ENCODE assay signal across 1 cellular context in the genomic region with DNA sequence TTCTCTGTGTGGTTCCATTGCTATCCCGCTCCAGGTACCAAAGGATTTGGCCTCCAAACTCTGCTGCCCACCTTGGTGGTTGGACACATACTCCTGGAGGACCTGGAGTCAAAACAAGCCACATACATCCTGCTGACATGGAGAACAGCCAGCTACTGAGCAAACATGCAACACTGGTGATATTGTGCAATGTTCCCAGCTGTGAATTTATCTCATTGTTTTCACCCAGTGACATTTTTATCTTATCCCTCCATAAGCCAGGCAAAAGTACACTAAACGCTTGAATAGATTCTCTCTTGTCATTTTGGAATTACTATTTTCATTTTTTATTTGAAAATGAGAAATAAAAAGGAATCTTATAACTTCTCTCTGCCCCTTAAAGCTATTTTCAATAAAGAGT.
TF ChIP-seq lines count a peak whose summit lies in the region.

No MANE protein-coding gene starts in this region.

TF ChIP-seq in K562, 482 proteins besides CTCF, POLR2A, EP300 and RAD21 (continued from another document):
- TF ChIP-seq, protein P1, sequence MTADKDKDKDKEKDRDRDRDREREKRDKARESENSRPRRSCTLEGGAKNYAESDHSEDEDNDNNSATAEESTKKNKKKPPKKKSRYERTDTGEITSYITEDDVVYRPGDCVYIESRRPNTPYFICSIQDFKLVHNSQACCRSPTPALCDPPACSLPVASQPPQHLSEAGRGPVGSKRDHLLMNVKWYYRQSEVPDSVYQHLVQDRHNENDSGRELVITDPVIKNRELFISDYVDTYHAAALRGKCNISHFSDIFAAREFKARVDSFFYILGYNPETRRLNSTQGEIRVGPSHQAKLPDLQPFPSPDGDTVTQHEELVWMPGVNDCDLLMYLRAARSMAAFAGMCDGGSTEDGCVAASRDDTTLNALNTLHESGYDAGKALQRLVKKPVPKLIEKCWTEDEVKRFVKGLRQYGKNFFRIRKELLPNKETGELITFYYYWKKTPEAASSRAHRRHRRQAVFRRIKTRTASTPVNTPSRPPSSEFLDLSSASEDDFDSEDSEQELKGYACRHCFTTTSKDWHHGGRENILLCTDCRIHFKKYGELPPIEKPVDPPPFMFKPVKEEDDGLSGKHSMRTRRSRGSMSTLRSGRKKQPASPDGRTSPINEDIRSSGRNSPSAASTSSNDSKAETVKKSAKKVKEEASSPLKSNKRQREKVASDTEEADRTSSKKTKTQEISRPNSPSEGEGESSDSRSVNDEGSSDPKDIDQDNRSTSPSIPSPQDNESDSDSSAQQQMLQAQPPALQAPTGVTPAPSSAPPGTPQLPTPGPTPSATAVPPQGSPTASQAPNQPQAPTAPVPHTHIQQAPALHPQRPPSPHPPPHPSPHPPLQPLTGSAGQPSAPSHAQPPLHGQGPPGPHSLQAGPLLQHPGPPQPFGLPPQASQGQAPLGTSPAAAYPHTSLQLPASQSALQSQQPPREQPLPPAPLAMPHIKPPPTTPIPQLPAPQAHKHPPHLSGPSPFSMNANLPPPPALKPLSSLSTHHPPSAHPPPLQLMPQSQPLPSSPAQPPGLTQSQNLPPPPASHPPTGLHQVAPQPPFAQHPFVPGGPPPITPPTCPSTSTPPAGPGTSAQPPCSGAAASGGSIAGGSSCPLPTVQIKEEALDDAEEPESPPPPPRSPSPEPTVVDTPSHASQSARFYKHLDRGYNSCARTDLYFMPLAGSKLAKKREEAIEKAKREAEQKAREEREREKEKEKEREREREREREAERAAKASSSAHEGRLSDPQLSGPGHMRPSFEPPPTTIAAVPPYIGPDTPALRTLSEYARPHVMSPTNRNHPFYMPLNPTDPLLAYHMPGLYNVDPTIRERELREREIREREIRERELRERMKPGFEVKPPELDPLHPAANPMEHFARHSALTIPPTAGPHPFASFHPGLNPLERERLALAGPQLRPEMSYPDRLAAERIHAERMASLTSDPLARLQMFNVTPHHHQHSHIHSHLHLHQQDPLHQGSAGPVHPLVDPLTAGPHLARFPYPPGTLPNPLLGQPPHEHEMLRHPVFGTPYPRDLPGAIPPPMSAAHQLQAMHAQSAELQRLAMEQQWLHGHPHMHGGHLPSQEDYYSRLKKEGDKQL (CRISPR knock-in tag; IDR thresholded peaks at IDR 0.05; ENCODE audit: borderline replicate concordance), result no peak
- TF ChIP-seq MCM3 (IDR thresholded peaks at IDR 0.05) (no peak), MYNN (IDR thresholded peaks at IDR 0.05) (peak; percentile 60), MYNN (CRISPR knock-in tag; IDR thresholded peaks at IDR 0.05) (no peak), ZNF274 (IDR thresholded peaks at IDR 0.05; ENCODE audit: borderline replicate concordance, low read depth, low read length) (no peak), MYC (IDR thresholded peaks at IDR 0.05; ENCODE audit: low read depth, low read length) (no peak), MYC (CRISPR knock-in tag; IDR thresholded peaks at IDR 0.05; ENCODE audit: borderline replicate concordance, low read depth) (no peak), FOXM1 (IDR thresholded peaks at IDR 0.05; ENCODE audit: low read depth) (peak; percentile 77), FOXM1 (CRISPR knock-in tag; IDR thresholded peaks at IDR 0.05; ENCODE audit: low read depth) (no peak), ZKSCAN8 (CRISPR knock-in tag; IDR thresholded peaks at IDR 0.05) (peak; percentile 57; the same call in 1 of the 2 replicates), NFIC (IDR thresholded peaks at IDR 0.05) (peak; percentile 85), TEAD2 (tag; IDR thresholded peaks at IDR 0.05) (no peak), FOXK2 (conservative IDR thresholded peaks at IDR 0.05 in 1 of 2, IDR thresholded peaks at IDR 0.05 in 1 of 2; ENCODE audit: low read depth in 2 of 2) (peak; percentile 38 to 59; a peak in 2 of 4 replicates), LEF1 (IDR thresholded peaks at IDR 0.05) (peak; percentile 74; the same call in 1 of the 2 replicates), ZNF133 (CRISPR knock-in tag; IDR thresholded peaks at IDR 0.05) (no peak), NFXL1 (CRISPR knock-in tag; IDR thresholded peaks at IDR 0.05) (no peak), FOXJ2 (tag; IDR thresholded peaks at IDR 0.05) (peak; percentile 52; the same call in 1 of the 2 replicates), HDAC1 (IDR thresholded peaks at IDR 0.05) (peak in 1 of 2 experiments; percentile 55; a peak in 1 of 4 replicates), PYGO2 (tag; IDR thresholded peaks at IDR 0.05) (no peak), CTBP1 (IDR thresholded peaks at IDR 0.05; ENCODE audit: borderline replicate concordance) (peak; percentile 59; the same call in 1 of the 2 replicates), BACH1 (tag; IDR thresholded peaks at IDR 0.05) (0 out of 2 replicates have a peak, but pooled peaks have one; percentile 28), RFX5 (IDR thresholded peaks at IDR 0.05; ENCODE audit: low read depth, low read length) (no peak), EP400 (IDR thresholded peaks at IDR 0.05) (peak; percentile 34; the same call in 1 of the 2 replicates), TCF3 (CRISPR knock-in tag; IDR thresholded peaks at IDR 0.05) (peak; percentile 89), NCOR1 (IDR thresholded peaks at IDR 0.05) (peak; percentile 89), MTA1 (IDR thresholded peaks at IDR 0.05; ENCODE audit: borderline replicate concordance) (0 out of 2 replicates have a peak, but pooled peaks have one; percentile 27), TAF9B (IDR thresholded peaks at IDR 0.05; ENCODE audit: partially characterized antibody) (peak; percentile 80), HMGN3 (IDR thresholded peaks at IDR 0.05; ENCODE audit: borderline replicate concordance, extremely low read depth, insufficient read length, low read depth, low read length) (no peak), SIN3A (IDR thresholded peaks at IDR 0.05; ENCODE audit: borderline replicate concordance in 2 of 2, control insufficient read depth in 1 of 2, low read depth in 2 of 2, low read length in 2 of 2) (0 out of 4 replicates have a peak, but pooled peaks of 1 of the 2 experiments have one; percentile 75), EZH2 (IDR thresholded peaks at IDR 0.05; ENCODE audit: borderline replicate concordance, low read depth, low read length) (no peak)
- TF ChIP-seq, protein P2, sequence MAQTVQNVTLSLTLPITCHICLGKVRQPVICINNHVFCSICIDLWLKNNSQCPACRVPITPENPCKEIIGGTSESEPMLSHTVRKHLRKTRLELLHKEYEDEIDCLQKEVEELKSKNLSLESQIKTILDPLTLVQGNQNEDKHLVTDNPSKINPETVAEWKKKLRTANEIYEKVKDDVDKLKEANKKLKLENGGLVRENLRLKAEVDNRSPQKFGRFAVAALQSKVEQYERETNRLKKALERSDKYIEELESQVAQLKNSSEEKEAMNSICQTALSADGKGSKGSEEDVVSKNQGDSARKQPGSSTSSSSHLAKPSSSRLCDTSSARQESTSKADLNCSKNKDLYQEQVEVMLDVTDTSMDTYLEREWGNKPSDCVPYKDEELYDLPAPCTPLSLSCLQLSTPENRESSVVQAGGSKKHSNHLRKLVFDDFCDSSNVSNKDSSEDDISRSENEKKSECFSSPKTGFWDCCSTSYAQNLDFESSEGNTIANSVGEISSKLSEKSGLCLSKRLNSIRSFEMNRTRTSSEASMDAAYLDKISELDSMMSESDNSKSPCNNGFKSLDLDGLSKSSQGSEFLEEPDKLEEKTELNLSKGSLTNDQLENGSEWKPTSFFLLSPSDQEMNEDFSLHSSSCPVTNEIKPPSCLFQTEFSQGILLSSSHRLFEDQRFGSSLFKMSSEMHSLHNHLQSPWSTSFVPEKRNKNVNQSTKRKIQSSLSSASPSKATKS (CRISPR knock-in tag; IDR thresholded peaks at IDR 0.05), result no peak
- TF ChIP-seq, protein P3, sequence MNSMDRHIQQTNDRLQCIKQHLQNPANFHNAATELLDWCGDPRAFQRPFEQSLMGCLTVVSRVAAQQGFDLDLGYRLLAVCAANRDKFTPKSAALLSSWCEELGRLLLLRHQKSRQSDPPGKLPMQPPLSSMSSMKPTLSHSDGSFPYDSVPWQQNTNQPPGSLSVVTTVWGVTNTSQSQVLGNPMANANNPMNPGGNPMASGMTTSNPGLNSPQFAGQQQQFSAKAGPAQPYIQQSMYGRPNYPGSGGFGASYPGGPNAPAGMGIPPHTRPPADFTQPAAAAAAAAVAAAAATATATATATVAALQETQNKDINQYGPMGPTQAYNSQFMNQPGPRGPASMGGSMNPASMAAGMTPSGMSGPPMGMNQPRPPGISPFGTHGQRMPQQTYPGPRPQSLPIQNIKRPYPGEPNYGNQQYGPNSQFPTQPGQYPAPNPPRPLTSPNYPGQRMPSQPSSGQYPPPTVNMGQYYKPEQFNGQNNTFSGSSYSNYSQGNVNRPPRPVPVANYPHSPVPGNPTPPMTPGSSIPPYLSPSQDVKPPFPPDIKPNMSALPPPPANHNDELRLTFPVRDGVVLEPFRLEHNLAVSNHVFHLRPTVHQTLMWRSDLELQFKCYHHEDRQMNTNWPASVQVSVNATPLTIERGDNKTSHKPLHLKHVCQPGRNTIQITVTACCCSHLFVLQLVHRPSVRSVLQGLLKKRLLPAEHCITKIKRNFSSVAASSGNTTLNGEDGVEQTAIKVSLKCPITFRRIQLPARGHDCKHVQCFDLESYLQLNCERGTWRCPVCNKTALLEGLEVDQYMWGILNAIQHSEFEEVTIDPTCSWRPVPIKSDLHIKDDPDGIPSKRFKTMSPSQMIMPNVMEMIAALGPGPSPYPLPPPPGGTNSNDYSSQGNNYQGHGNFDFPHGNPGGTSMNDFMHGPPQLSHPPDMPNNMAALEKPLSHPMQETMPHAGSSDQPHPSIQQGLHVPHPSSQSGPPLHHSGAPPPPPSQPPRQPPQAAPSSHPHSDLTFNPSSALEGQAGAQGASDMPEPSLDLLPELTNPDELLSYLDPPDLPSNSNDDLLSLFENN (IDR thresholded peaks at IDR 0.05; ENCODE audit: low read depth in 2 of 2, low read length in 2 of 2), result 0 out of 4 replicates have a peak, but pooled peaks of 1 of the 2 experiments have one; percentile 18
- TF ChIP-seq, protein P4, sequence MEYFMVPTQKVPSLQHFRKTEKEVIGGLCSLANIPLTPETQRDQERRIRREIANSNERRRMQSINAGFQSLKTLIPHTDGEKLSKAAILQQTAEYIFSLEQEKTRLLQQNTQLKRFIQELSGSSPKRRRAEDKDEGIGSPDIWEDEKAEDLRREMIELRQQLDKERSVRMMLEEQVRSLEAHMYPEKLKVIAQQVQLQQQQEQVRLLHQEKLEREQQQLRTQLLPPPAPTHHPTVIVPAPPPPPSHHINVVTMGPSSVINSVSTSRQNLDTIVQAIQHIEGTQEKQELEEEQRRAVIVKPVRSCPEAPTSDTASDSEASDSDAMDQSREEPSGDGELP (CRISPR knock-in tag; IDR thresholded peaks at IDR 0.05; ENCODE audit: borderline replicate concordance), result peak; percentile 96
TF ChIP-seq in K562: peak in this region for 83.
